Comparison of ENCODE assay signal across 9 cellular contexts in genomic region chr11:19988598-19988997, GRCh38.
DNase-seq lines count a peak whose midpoint lies in the region; ATAC-seq and TF ChIP-seq lines count a peak whose summit lies in the region.
"Had no signal": no experiment of that assay in that cellular context is flagged by ENCODE, and none has a peak within 500 bp of the region (broad histone marks: within the 10 kb centered on the region; RNA-seq: fewer than 3 reads in every experiment).

No MANE protein-coding gene starts in this region.

- peaks cover 2% of the 10 kb centered on the region for H3K9me3 Mint-ChIP-seq in endodermal cell
- H3K9me3 Mint-ChIP-seq in T-helper 2 cell treated with Interferon-gamma antibody and Interleukin-4, amounts not matched to agents 5 μg/mL and 100 μg/mL, for 36 hours = no peaks in the 10 kb centered on the region

- H3K27ac Mint-ChIP-seq in endodermal cell = peak overlapping the region; percentile 69
- no peak overlapping the region for H3K27ac Mint-ChIP-seq in T-helper 2 cell treated with Interferon-gamma antibody and Interleukin-4, amounts not matched to agents 5 μg/mL and 100 μg/mL, for 36 hours

- peak in 1 of 2 donors; percentile 47 for TF ChIP-seq POLR2A in thyroid gland (IDR thresholded peaks at IDR 0.05)

- peaks cover 20% of the 10 kb centered on the region for H3K4me1 Mint-ChIP-seq in endodermal cell
- no peaks in the 10 kb centered on the region for H3K4me1 Mint-ChIP-seq in T-helper 2 cell treated with Interferon-gamma antibody and Interleukin-4, amounts not matched to agents 5 μg/mL and 100 μg/mL, for 36 hours (ENCODE audit: low read depth)

- no peak overlapping the region for H3K4me3 ChIP-seq in HUES64 (ENCODE audit: low read length)
- no peak overlapping the region for H3K4me3 ChIP-seq in endodermal cell (ENCODE audit: low read length)
- H3K4me3 ChIP-seq in thyroid gland (replicated peaks in 1 of 3) = no peak overlapping the region

- TF ChIP-seq CTCF in endodermal cell (conservative IDR thresholded peaks at IDR 0.05) = no peak
- no peak for TF ChIP-seq CTCF in thyroid gland (IDR thresholded peaks at IDR 0.05)

- no peaks in the 10 kb centered on the region for H3K27me3 Mint-ChIP-seq in endodermal cell (ENCODE audit: insufficient read depth)
- H3K27me3 Mint-ChIP-seq in T-helper 2 cell treated with Interferon-gamma antibody and Interleukin-4, amounts not matched to agents 5 μg/mL and 100 μg/mL, for 36 hours (ENCODE audit: low read depth) = no peaks in the 10 kb centered on the region

- H3K9me3 ChIP-seq in HUES64 (ENCODE audit: insufficient read depth, low read depth, low read length) (no peaks in the 10 kb centered on the region; the same call in 1 of the 2 replicates), endodermal cell (ENCODE audit: control insufficient read depth, low read length) (no peaks in the 10 kb centered on the region), thyroid gland (no peaks in the 10 kb centered on the region)

- H3K4me3 Mint-ChIP-seq in endodermal cell = no peak overlapping the region
- H3K4me3 Mint-ChIP-seq in T-helper 2 cell treated with Interferon-gamma antibody and Interleukin-4, amounts not matched to agents 5 μg/mL and 100 μg/mL, for 36 hours = no peak overlapping the region

- intact Hi-C loops in thyroid gland (cut with DNase I) = no loop called here

- H3K4me1 ChIP-seq in HUES64 (ENCODE audit: insufficient read depth, low read length) = peaks cover 26% of the 10 kb centered on the region
- H3K4me1 ChIP-seq in endodermal cell (ENCODE audit: control insufficient read depth, insufficient read depth, low read length) = no peaks in the 10 kb centered on the region
- H3K4me1 ChIP-seq in thyroid gland = peaks cover 32 to 66% of the 10 kb centered on the region in 2 donors

- H3K27ac ChIP-seq in HUES64 (ENCODE audit: low read depth, low read length) (peak overlapping the region; percentile 45; the same call in 1 of the 2 replicates), endodermal cell (ENCODE audit: low read depth, low read length) (no peak overlapping the region), layer of hippocampus (ENCODE audit: low read depth, low read length) (peak overlapping the region; percentile 57), thyroid gland (peak overlapping the region; percentile 87 to 93 (median 87))

- no peaks in the 10 kb centered on the region for H3K36me3 Mint-ChIP-seq in endodermal cell (ENCODE audit: low read depth)
- no peaks in the 10 kb centered on the region for H3K36me3 Mint-ChIP-seq in T-helper 2 cell treated with Interferon-gamma antibody and Interleukin-4, amounts not matched to agents 5 μg/mL and 100 μg/mL, for 36 hours (ENCODE audit: low read depth)

- no peaks in the 10 kb centered on the region for H3K27me3 ChIP-seq in HUES64 (ENCODE audit: insufficient read depth, low read length)
- H3K27me3 ChIP-seq in endodermal cell (ENCODE audit: control insufficient read depth, insufficient read depth, low read length, poor library complexity, severe bottlenecking) = no peaks in the 10 kb centered on the region
- H3K27me3 ChIP-seq in layer of hippocampus (ENCODE audit: control insufficient read depth, insufficient read depth, low read length) = no peaks in the 10 kb centered on the region
- no peaks in the 10 kb centered on the region for H3K27me3 ChIP-seq in thyroid gland

- DNase-seq in endodermal cell (peak; percentile 84), thyroid gland (peak; percentile 96), activated gamma-delta T cell (lab: John Stamatoyannopoulos, UW) (no peak), GM19240 (ENCODE audit: insufficient read length, low spot score) (no peak)
- DNase-seq in T-helper 2 cell treated with Interferon-gamma antibody and Interleukin-4, amounts not matched to agents 5 μg/mL and 100 μg/mL, for 36 hours (ENCODE audit: low spot score) = no peak
- DNase-seq: SW 1271 had no signal

- peaks cover 20% of the 10 kb centered on the region for H3K36me3 ChIP-seq in HUES64 (ENCODE audit: insufficient read depth, low read length)
- H3K36me3 ChIP-seq in endodermal cell (ENCODE audit: control insufficient read depth, insufficient read depth, low read length) = no peaks in the 10 kb centered on the region
- no peaks in the 10 kb centered on the region for H3K36me3 ChIP-seq in thyroid gland

- no peak overlapping the region; the same call in 1 of the 2 replicates for H3K9ac ChIP-seq in HUES64 (ENCODE audit: low read depth, low read length)
- no peak overlapping the region for H3K9ac ChIP-seq in endodermal cell (ENCODE audit: extremely low read depth, low read length, poor library complexity, severe bottlenecking)

- 21% methylated on average over 2 of the region's 2 CpGs for WGBS in HUES64
- WGBS in endodermal cell (ENCODE audit: insufficient coverage in 1 of 2, insufficient read length in 1 of 2), 2 experiments = 0 to 38% methylated on average over 1 to 2 of the region's 2 CpGs
- WGBS in thyroid gland, 2 donors = 18 to 21% methylated on average over 2 of the region's 2 CpGs

- no peak for ATAC-seq in GM21390 (IDR thresholded peaks at IDR 0.05; ENCODE audit: unreplicated experiment)

Comparison
In these comparisons a context has a peak if more than half of its experiments do, and no peak if none do; other contexts are left out.
1. DNase-seq: peak in endodermal cell (single experiment) and thyroid gland (2 of 2); none in T-helper 2 cell treated with Interferon-gamma antibody and Interleukin-4, amounts not matched to agents 5 μg/mL and 100 μg/mL, for 36 hours (single experiment), activated gamma-delta T cell (single experiment) and GM19240 (single experiment).